ENCODE assay signal across 12 cellular contexts in genomic region chr3:157103860-157104259, GRCh38. TPM values are rescaled to one million over a fixed set of nuclear protein-coding genes. Genes with fewer than 3 reads are reported as not detected.
DNase-seq lines count a peak whose midpoint lies in the region; ATAC-seq lines count a peak whose summit lies in the region.
"Had no signal": no experiment of that assay in that cellular context is flagged by ENCODE, and none has a peak within 500 bp of the region (broad histone marks: within the 10 kb centered on the region; RNA-seq: fewer than 3 reads in every experiment).

No MANE protein-coding gene starts in this region.

- H3K36me3 Mint-ChIP-seq in activated T-helper 1 cell treated with anti-CD3 and anti-CD28 coated beads, Interleukin-12 subunit alpha, Interleukin-12 subunit beta, Interleukin-2, Interleukin-4 antibody, amounts not matched to agents 30 ng/mL and 10 ng/mL and 1 ng/mL, durations not matched to agents 14 hours and 24 hours and 36 hours (ENCODE audit: low read depth), result peaks cover 1% of the 10 kb centered on the region
- no peaks in the 10 kb centered on the region for H3K36me3 Mint-ChIP-seq in stimulated activated memory B cell treated with anti-CD40 and anti-IgM and Interleukin-4, amounts not matched to agents 10 μg/mL and 1 μg/mL and 100 μg/mL, for 72 hours

- H3K9me3 Mint-ChIP-seq in activated T-helper 1 cell treated with anti-CD3 and anti-CD28 coated beads, Interleukin-12 subunit alpha, Interleukin-12 subunit beta, Interleukin-2, Interleukin-4 antibody, amounts not matched to agents 30 ng/mL and 10 ng/mL and 1 ng/mL, durations not matched to agents 14 hours and 24 hours and 36 hours, result no peaks in the 10 kb centered on the region
- no peaks in the 10 kb centered on the region for H3K9me3 Mint-ChIP-seq in stimulated activated memory B cell treated with anti-CD40 and anti-IgM and Interleukin-4, amounts not matched to agents 10 μg/mL and 1 μg/mL and 100 μg/mL, for 72 hours

- DNase-seq in activated CD8-positive, alpha-beta memory T cell treated with anti-CD3 and anti-CD28 coated beads for 24 hours, result peak; percentile 47
- no peak for DNase-seq in activated CD8-positive, alpha-beta memory T cell treated with anti-CD3 and anti-CD28 coated beads, Interleukin-2, amount 50 U/mL, for 4 hours
- no peak for DNase-seq in activated T-helper 1 cell treated with anti-CD3 and anti-CD28 coated beads, Interleukin-12 subunit alpha, Interleukin-12 subunit beta, Interleukin-2, Interleukin-4 antibody, amounts not matched to agents 30 ng/mL and 10 ng/mL and 1 ng/mL, durations not matched to agents 14 hours and 24 hours and 36 hours (ENCODE audit: low spot score)
- DNase-seq in nucleus accumbens (lab: John Stamatoyannopoulos, UW) (no peak), CD1c-positive myeloid dendritic cell (ENCODE audit: extremely low spot score) (no peak)
- DNase-seq: central memory CD4-positive, alpha-beta T cell; NCI-H2227 treated with DMSO at 0.1 percent for 48 hours; stimulated activated CD4-positive, alpha-beta T cell treated with anti-CD3 and anti-CD28 coated beads, Interleukin-4, amount 100 ng/mL, for 4 hours had no signal

- peaks cover 66% of the 10 kb centered on the region for H3K4me1 Mint-ChIP-seq in activated T-helper 1 cell treated with anti-CD3 and anti-CD28 coated beads, Interleukin-12 subunit alpha, Interleukin-12 subunit beta, Interleukin-2, Interleukin-4 antibody, amounts not matched to agents 30 ng/mL and 10 ng/mL and 1 ng/mL, durations not matched to agents 14 hours and 24 hours and 36 hours (ENCODE audit: low read depth)
- H3K4me1 Mint-ChIP-seq in stimulated activated memory B cell treated with anti-CD40 and anti-IgM and Interleukin-4, amounts not matched to agents 10 μg/mL and 1 μg/mL and 100 μg/mL, for 72 hours, result peaks cover 31% of the 10 kb centered on the region

- intact Hi-C loops in activated T-helper 1 cell treated with anti-CD3 and anti-CD28 coated beads, Interleukin-12 subunit alpha, Interleukin-12 subunit beta, Interleukin-2, Interleukin-4 antibody, amounts not matched to agents 30 ng/mL and 10 ng/mL and 1 ng/mL, durations not matched to agents 14 hours and 24 hours and 36 hours (cut with micrococcal nuclease), result loop anchor here (1.0 kb wide), 3 partner anchors 11 to 26 kb away; no protein-coding TSS in a partner anchor

- no peaks in the 10 kb centered on the region for H3K27me3 Mint-ChIP-seq in activated T-helper 1 cell treated with anti-CD3 and anti-CD28 coated beads, Interleukin-12 subunit alpha, Interleukin-12 subunit beta, Interleukin-2, Interleukin-4 antibody, amounts not matched to agents 30 ng/mL and 10 ng/mL and 1 ng/mL, durations not matched to agents 14 hours and 24 hours and 36 hours (ENCODE audit: insufficient read depth)
- no peaks in the 10 kb centered on the region for H3K27me3 Mint-ChIP-seq in stimulated activated memory B cell treated with anti-CD40 and anti-IgM and Interleukin-4, amounts not matched to agents 10 μg/mL and 1 μg/mL and 100 μg/mL, for 72 hours

- H3K4me3 Mint-ChIP-seq in activated T-helper 1 cell treated with anti-CD3 and anti-CD28 coated beads, Interleukin-12 subunit alpha, Interleukin-12 subunit beta, Interleukin-2, Interleukin-4 antibody, amounts not matched to agents 30 ng/mL and 10 ng/mL and 1 ng/mL, durations not matched to agents 14 hours and 24 hours and 36 hours, result peak overlapping the region; percentile 67
- no peak overlapping the region for H3K4me3 Mint-ChIP-seq in stimulated activated memory B cell treated with anti-CD40 and anti-IgM and Interleukin-4, amounts not matched to agents 10 μg/mL and 1 μg/mL and 100 μg/mL, for 72 hours

- peak overlapping the region; percentile 87 for H3K27ac Mint-ChIP-seq in activated T-helper 1 cell treated with anti-CD3 and anti-CD28 coated beads, Interleukin-12 subunit alpha, Interleukin-12 subunit beta, Interleukin-2, Interleukin-4 antibody, amounts not matched to agents 30 ng/mL and 10 ng/mL and 1 ng/mL, durations not matched to agents 14 hours and 24 hours and 36 hours
- peak overlapping the region; percentile 88 for H3K27ac Mint-ChIP-seq in stimulated activated memory B cell treated with anti-CD40 and anti-IgM and Interleukin-4, amounts not matched to agents 10 μg/mL and 1 μg/mL and 100 μg/mL, for 72 hours
- H3K27ac Mint-ChIP-seq: progenitor cell of endocrine pancreas had no signal

- ATAC-seq in HG02943 (IDR thresholded peaks at IDR 0.05; ENCODE audit: low read depth, unreplicated experiment), result peak; percentile 15
- no peak for ATAC-seq in stimulated activated memory B cell treated with anti-CD40 and anti-IgM and Interleukin-4, amounts not matched to agents 10 μg/mL and 1 μg/mL and 100 μg/mL, for 72 hours
- ATAC-seq in HG02642 (IDR thresholded peaks at IDR 0.05; ENCODE audit: poor library complexity, unreplicated experiment), result no peak

RNA-seq across cellular contexts. Expression of gene CCNL1, which starts 56.1 kb away (rescaled TPM):
- total RNA-seq in activated T-helper 1 cell treated with anti-CD3 and anti-CD28 coated beads, Interleukin-12 subunit alpha, Interleukin-12 subunit beta, Interleukin-2, Interleukin-4 antibody, amounts not matched to agents 30 ng/mL and 10 ng/mL and 1 ng/mL, durations not matched to agents 14 hours and 24 hours and 36 hours, result 167 and 204 TPM in 2 replicates
